ENCODE assay signal across 1 cellular context in the genomic region with DNA sequence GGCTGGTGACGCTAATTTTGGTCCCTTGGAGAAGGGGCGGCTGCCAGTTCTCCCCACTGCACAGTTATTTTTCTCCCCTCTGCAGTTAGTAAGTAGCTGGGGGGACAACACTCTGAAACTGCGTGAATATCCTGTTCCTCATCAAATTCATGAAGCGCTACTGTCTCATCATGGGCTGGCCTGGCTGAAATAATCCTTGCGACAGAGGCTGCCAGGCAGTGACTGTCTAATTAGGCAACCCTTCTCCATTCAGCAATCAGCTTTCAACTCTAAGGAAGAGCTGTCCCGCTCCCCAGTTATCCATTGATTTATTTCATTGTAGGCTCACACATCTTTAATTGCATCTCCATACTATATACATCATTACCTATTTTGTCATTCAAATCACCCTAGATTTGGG.
TF ChIP-seq lines count a peak whose summit lies in the region.

No MANE protein-coding gene starts in this region.

TF ChIP-seq in GM12878, 131 proteins besides CTCF, POLR2A, EP300 and RAD21 (continued from another document):
- TF ChIP-seq, protein P1, sequence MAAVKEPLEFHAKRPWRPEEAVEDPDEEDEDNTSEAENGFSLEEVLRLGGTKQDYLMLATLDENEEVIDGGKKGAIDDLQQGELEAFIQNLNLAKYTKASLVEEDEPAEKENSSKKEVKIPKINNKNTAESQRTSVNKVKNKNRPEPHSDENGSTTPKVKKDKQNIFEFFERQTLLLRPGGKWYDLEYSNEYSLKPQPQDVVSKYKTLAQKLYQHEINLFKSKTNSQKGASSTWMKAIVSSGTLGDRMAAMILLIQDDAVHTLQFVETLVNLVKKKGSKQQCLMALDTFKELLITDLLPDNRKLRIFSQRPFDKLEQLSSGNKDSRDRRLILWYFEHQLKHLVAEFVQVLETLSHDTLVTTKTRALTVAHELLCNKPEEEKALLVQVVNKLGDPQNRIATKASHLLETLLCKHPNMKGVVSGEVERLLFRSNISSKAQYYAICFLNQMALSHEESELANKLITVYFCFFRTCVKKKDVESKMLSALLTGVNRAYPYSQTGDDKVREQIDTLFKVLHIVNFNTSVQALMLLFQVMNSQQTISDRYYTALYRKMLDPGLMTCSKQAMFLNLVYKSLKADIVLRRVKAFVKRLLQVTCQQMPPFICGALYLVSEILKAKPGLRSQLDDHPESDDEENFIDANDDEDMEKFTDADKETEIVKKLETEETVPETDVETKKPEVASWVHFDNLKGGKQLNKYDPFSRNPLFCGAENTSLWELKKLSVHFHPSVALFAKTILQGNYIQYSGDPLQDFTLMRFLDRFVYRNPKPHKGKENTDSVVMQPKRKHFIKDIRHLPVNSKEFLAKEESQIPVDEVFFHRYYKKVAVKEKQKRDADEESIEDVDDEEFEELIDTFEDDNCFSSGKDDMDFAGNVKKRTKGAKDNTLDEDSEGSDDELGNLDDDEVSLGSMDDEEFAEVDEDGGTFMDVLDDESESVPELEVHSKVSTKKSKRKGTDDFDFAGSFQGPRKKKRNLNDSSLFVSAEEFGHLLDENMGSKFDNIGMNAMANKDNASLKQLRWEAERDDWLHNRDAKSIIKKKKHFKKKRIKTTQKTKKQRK (IDR thresholded peaks at IDR 0.05; ENCODE audit: low read depth, low read length): no peak
- TF ChIP-seq, protein P2, sequence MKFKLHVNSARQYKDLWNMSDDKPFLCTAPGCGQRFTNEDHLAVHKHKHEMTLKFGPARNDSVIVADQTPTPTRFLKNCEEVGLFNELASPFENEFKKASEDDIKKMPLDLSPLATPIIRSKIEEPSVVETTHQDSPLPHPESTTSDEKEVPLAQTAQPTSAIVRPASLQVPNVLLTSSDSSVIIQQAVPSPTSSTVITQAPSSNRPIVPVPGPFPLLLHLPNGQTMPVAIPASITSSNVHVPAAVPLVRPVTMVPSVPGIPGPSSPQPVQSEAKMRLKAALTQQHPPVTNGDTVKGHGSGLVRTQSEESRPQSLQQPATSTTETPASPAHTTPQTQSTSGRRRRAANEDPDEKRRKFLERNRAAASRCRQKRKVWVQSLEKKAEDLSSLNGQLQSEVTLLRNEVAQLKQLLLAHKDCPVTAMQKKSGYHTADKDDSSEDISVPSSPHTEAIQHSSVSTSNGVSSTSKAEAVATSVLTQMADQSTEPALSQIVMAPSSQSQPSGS (IDR thresholded peaks at IDR 0.05; ENCODE audit: low read length): no peak
- TF ChIP-seq CREB1 (IDR thresholded peaks at IDR 0.05; ENCODE audit: low read depth) (no peak), PAX5 (IDR thresholded peaks at IDR 0.05; ENCODE audit: borderline replicate concordance, low read depth, low read length) (no peak), SIN3A (IDR thresholded peaks at IDR 0.05; ENCODE audit: low read depth, low read length) (no peak), SP1 (IDR thresholded peaks at IDR 0.05; ENCODE audit: low read depth, low read length) (no peak), KDM1A (IDR thresholded peaks at IDR 0.05; ENCODE audit: borderline replicate concordance) (no peak), GABPA (IDR thresholded peaks at IDR 0.05; ENCODE audit: low read depth) (no peak), BHLHE40 (IDR thresholded peaks at IDR 0.05; ENCODE audit: borderline replicate concordance in 1 of 2, low read depth in 2 of 2, low read length in 1 of 2) (no peak), LARP7 (IDR thresholded peaks at IDR 0.05) (no peak), KLF5 (IDR thresholded peaks at IDR 0.05; ENCODE audit: partially characterized antibody) (no peak)
- TF ChIP-seq, protein P3, sequence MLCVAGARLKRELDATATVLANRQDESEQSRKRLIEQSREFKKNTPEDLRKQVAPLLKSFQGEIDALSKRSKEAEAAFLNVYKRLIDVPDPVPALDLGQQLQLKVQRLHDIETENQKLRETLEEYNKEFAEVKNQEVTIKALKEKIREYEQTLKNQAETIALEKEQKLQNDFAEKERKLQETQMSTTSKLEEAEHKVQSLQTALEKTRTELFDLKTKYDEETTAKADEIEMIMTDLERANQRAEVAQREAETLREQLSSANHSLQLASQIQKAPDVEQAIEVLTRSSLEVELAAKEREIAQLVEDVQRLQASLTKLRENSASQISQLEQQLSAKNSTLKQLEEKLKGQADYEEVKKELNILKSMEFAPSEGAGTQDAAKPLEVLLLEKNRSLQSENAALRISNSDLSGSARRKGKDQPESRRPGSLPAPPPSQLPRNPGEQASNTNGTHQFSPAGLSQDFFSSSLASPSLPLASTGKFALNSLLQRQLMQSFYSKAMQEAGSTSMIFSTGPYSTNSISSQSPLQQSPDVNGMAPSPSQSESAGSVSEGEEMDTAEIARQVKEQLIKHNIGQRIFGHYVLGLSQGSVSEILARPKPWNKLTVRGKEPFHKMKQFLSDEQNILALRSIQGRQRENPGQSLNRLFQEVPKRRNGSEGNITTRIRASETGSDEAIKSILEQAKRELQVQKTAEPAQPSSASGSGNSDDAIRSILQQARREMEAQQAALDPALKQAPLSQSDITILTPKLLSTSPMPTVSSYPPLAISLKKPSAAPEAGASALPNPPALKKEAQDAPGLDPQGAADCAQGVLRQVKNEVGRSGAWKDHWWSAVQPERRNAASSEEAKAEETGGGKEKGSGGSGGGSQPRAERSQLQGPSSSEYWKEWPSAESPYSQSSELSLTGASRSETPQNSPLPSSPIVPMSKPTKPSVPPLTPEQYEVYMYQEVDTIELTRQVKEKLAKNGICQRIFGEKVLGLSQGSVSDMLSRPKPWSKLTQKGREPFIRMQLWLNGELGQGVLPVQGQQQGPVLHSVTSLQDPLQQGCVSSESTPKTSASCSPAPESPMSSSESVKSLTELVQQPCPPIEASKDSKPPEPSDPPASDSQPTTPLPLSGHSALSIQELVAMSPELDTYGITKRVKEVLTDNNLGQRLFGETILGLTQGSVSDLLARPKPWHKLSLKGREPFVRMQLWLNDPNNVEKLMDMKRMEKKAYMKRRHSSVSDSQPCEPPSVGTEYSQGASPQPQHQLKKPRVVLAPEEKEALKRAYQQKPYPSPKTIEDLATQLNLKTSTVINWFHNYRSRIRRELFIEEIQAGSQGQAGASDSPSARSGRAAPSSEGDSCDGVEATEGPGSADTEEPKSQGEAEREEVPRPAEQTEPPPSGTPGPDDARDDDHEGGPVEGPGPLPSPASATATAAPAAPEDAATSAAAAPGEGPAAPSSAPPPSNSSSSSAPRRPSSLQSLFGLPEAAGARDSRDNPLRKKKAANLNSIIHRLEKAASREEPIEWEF (IDR thresholded peaks at IDR 0.05; ENCODE audit: insufficient replicate concordance, low read depth, low read length): no peak
- TF ChIP-seq, protein P4, sequence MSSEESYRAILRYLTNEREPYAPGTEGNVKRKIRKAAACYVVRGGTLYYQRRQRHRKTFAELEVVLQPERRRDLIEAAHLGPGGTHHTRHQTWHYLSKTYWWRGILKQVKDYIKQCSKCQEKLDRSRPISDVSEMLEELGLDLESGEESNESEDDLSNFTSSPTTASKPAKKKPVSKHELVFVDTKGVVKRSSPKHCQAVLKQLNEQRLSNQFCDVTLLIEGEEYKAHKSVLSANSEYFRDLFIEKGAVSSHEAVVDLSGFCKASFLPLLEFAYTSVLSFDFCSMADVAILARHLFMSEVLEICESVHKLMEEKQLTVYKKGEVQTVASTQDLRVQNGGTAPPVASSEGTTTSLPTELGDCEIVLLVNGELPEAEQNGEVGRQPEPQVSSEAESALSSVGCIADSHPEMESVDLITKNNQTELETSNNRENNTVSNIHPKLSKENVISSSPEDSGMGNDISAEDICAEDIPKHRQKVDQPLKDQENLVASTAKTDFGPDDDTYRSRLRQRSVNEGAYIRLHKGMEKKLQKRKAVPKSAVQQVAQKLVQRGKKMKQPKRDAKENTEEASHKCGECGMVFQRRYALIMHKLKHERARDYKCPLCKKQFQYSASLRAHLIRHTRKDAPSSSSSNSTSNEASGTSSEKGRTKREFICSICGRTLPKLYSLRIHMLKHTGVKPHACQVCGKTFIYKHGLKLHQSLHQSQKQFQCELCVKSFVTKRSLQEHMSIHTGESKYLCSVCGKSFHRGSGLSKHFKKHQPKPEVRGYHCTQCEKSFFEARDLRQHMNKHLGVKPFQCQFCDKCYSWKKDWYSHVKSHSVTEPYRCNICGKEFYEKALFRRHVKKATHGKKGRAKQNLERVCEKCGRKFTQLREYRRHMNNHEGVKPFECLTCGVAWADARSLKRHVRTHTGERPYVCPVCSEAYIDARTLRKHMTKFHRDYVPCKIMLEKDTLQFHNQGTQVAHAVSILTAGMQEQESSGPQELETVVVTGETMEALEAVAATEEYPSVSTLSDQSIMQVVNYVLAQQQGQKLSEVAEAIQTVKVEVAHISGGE (CRISPR knock-in tag; IDR thresholded peaks at IDR 0.05): no peak
- TF ChIP-seq, protein P5, sequence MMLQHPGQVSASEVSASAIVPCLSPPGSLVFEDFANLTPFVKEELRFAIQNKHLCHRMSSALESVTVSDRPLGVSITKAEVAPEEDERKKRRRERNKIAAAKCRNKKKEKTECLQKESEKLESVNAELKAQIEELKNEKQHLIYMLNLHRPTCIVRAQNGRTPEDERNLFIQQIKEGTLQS (IDR thresholded peaks at IDR 0.05; ENCODE audit: borderline replicate concordance, extremely low read depth, low read depth, low read length): no peak
